1 cellular context compared by ENCODE assay signal in the genomic region with DNA sequence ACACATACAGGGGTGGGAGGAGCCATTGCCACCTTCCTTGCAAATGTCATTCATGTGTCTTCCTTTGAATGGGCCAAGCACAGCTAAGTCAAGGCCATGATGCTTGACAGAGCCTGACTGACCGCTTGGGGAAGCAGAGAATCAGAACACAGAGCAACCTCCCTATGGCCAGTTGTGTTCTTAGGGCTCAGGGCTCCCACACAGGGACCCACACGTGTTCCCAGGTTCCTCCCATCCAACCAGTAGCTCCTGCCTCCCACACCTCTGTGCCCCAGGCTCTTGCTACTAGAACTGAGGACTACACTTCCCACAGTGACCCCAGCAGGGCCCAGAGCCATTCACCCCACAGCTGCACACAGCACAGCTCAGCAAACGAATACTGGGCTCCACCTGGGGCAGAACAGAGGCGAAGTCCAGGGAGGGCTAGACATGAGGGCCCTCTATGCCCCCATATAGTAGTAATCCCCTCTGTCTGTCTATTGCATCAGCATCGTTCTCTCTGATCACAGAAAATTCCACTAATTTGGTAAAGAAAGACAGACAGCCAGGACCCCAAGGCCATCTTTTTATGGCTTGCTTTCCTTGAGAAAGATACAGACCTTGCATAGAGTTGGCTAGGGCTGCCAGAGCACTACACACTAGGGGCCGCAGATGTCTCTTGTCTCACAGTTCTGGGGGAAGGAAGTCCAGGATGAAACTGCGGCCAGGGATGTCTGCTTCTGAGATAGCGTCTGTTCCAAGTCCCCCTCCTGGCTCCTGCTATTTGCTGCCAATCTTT.
TF ChIP-seq lines count a peak whose summit lies in the region.

No MANE protein-coding gene starts in this region.

TF ChIP-seq in GM23338, 12 proteins besides CTCF, POLR2A, EP300 and RAD21 (continued from another document):
- TF ChIP-seq, protein P1, sequence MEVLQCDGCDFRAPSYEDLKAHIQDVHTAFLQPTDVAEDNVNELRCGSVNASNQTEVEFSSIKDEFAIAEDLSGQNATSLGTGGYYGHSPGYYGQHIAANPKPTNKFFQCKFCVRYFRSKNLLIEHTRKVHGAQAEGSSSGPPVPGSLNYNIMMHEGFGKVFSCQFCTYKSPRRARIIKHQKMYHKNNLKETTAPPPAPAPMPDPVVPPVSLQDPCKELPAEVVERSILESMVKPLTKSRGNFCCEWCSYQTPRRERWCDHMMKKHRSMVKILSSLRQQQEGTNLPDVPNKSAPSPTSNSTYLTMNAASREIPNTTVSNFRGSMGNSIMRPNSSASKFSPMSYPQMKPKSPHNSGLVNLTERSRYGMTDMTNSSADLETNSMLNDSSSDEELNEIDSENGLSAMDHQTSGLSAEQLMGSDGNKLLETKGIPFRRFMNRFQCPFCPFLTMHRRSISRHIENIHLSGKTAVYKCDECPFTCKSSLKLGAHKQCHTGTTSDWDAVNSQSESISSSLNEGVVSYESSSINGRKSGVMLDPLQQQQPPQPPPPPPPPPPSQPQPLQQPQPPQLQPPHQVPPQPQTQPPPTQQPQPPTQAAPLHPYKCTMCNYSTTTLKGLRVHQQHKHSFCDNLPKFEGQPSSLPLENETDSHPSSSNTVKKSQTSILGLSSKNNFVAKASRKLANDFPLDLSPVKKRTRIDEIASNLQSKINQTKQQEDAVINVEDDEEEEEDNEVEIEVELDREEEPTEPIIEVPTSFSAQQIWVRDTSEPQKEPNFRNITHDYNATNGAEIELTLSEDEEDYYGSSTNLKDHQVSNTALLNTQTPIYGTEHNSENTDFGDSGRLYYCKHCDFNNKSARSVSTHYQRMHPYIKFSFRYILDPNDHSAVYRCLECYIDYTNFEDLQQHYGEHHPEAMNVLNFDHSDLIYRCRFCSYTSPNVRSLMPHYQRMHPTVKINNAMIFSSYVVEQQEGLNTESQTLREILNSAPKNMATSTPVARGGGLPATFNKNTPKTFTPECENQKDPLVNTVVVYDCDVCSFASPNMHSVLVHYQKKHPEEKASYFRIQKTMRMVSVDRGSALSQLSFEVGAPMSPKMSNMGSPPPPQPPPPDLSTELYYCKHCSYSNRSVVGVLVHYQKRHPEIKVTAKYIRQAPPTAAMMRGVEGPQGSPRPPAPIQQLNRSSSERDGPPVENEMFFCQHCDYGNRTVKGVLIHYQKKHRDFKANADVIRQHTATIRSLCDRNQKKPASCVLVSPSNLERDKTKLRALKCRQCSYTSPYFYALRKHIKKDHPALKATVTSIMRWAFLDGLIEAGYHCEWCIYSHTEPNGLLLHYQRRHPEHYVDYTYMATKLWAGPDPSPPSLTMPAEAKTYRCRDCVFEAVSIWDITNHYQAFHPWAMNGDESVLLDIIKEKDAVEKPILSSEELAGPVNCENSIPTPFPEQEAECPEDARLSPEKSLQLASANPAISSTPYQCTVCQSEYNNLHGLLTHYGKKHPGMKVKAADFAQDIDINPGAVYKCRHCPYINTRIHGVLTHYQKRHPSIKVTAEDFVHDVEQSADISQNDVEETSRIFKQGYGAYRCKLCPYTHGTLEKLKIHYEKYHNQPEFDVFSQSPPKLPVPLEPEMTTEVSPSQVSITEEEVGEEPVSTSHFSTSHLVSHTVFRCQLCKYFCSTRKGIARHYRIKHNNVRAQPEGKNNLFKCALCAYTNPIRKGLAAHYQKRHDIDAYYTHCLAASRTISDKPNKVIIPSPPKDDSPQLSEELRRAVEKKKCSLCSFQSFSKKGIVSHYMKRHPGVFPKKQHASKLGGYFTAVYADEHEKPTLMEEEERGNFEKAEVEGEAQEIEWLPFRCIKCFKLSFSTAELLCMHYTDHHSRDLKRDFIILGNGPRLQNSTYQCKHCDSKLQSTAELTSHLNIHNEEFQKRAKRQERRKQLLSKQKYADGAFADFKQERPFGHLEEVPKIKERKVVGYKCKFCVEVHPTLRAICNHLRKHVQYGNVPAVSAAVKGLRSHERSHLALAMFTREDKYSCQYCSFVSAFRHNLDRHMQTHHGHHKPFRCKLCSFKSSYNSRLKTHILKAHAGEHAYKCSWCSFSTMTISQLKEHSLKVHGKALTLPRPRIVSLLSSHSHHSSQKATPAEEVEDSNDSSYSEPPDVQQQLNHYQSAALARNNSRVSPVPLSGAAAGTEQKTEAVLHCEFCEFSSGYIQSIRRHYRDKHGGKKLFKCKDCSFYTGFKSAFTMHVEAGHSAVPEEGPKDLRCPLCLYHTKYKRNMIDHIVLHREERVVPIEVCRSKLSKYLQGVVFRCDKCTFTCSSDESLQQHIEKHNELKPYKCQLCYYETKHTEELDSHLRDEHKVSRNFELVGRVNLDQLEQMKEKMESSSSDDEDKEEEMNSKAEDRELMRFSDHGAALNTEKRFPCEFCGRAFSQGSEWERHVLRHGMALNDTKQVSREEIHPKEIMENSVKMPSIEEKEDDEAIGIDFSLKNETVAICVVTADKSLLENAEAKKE (CRISPR knock-in tag; IDR thresholded peaks at IDR 0.05): no peak
- TF ChIP-seq EZH2phosphoT487 (IDR thresholded peaks at IDR 0.05; ENCODE audit: unreplicated experiment) (no peak), ZNF331 (CRISPR knock-in tag; IDR thresholded peaks at IDR 0.05; ENCODE audit: low read depth) (no peak), EZH2 (IDR thresholded peaks at IDR 0.05; ENCODE audit: low read depth, unreplicated experiment) (no peak), STAT1 (IDR thresholded peaks at IDR 0.05; ENCODE audit: unreplicated experiment) (no peak), NANOG (IDR thresholded peaks at IDR 0.05; ENCODE audit: borderline replicate concordance) (no peak), ZNF114 (CRISPR knock-in tag; IDR thresholded peaks at IDR 0.05) (no peak), CREB1 (CRISPR knock-in tag; IDR thresholded peaks at IDR 0.05; ENCODE audit: low read depth) (no peak), POLR2AphosphoS5 (IDR thresholded peaks at IDR 0.05; ENCODE audit: low read depth) (no peak)
- TF ChIP-seq, protein P2, sequence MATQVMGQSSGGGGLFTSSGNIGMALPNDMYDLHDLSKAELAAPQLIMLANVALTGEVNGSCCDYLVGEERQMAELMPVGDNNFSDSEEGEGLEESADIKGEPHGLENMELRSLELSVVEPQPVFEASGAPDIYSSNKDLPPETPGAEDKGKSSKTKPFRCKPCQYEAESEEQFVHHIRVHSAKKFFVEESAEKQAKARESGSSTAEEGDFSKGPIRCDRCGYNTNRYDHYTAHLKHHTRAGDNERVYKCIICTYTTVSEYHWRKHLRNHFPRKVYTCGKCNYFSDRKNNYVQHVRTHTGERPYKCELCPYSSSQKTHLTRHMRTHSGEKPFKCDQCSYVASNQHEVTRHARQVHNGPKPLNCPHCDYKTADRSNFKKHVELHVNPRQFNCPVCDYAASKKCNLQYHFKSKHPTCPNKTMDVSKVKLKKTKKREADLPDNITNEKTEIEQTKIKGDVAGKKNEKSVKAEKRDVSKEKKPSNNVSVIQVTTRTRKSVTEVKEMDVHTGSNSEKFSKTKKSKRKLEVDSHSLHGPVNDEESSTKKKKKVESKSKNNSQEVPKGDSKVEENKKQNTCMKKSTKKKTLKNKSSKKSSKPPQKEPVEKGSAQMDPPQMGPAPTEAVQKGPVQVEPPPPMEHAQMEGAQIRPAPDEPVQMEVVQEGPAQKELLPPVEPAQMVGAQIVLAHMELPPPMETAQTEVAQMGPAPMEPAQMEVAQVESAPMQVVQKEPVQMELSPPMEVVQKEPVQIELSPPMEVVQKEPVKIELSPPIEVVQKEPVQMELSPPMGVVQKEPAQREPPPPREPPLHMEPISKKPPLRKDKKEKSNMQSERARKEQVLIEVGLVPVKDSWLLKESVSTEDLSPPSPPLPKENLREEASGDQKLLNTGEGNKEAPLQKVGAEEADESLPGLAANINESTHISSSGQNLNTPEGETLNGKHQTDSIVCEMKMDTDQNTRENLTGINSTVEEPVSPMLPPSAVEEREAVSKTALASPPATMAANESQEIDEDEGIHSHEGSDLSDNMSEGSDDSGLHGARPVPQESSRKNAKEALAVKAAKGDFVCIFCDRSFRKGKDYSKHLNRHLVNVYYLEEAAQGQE (IDR thresholded peaks at IDR 0.05; ENCODE audit: unreplicated experiment): no peak
- TF ChIP-seq, protein P3, sequence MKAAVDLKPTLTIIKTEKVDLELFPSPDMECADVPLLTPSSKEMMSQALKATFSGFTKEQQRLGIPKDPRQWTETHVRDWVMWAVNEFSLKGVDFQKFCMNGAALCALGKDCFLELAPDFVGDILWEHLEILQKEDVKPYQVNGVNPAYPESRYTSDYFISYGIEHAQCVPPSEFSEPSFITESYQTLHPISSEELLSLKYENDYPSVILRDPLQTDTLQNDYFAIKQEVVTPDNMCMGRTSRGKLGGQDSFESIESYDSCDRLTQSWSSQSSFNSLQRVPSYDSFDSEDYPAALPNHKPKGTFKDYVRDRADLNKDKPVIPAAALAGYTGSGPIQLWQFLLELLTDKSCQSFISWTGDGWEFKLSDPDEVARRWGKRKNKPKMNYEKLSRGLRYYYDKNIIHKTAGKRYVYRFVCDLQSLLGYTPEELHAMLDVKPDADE (IDR thresholded peaks at IDR 0.05): no peak
